Comparison of ENCODE assay signal across 17 cellular contexts in the genomic region with DNA sequence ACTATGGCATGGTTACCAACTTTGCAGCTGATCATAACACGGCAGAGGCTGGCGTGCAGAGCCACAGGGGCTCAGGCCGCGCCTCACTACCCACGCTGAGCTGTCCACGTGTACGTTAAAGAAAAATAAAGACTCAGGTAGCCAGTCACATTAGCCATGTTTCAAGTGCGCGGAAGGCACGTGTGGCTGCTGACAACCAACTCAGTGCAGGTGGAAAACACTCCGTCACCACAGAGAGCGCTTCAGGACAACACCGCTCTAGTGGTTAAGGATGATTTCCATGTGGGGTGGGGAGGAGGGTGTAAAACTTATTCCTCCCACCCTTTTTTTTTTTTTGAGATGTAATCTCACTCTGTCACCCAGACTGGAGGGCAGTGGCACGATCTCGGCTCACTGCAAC.
"Had no signal": no experiment of that assay in that cellular context is flagged by ENCODE, and none has a peak within 500 bp of the region (broad histone marks: within the 10 kb centered on the region; RNA-seq: fewer than 3 reads in every experiment).

No MANE protein-coding gene starts in this region.

- H3K27me3 ChIP-seq: foreskin keratinocyte, left lung, pancreas, sigmoid colon had no signal

- FAIRE-seq: pancreas had no signal

- H3K4me3 ChIP-seq: left lung, pancreas, sigmoid colon, thoracic aorta had no signal

- H3K9me3 ChIP-seq: left lung, pancreas, sigmoid colon, thoracic aorta had no signal

- H3K27ac ChIP-seq: foreskin keratinocyte, thoracic aorta had no signal

- H3K27me3 Mint-ChIP-seq: activated CD4-positive, alpha-beta T cell treated with anti-CD3 and anti-CD28 coated beads, Interleukin-2, amount 10 ng/mL, durations not matched to agents 24 days and 14 days; activated CD8-positive, alpha-beta T cell treated with anti-CD3 and anti-CD28 coated beads for 36 hours; dendritic cell treated with granulocyte-macrophage colony-stimulating factor and Interleukin-4, amounts not matched to agents 40 ng/mL and 50 ng/mL, for 4 days; naive thymus-derived CD4-positive, alpha-beta T cell had no signal

- ATAC-seq: activated CD8-positive, alpha-beta T cell treated with anti-CD3 and anti-CD28 coated beads for 36 hours; foreskin keratinocyte; left lung; naive thymus-derived CD4-positive, alpha-beta T cell; pancreas; stimulated activated naive B cell treated with anti-CD40 and anti-IgM and Interleukin-4, amounts not matched to agents 10 μg/mL and 1 μg/mL and 100 μg/mL, for 72 hours had no signal

- H3K9me3 Mint-ChIP-seq: activated CD4-positive, alpha-beta T cell treated with anti-CD3 and anti-CD28 coated beads, Interleukin-2, amount 10 ng/mL, durations not matched to agents 24 days and 14 days; activated CD8-positive, alpha-beta T cell treated with anti-CD3 and anti-CD28 coated beads for 36 hours; activated naive CD4-positive, alpha-beta T cell treated with anti-CD3 and anti-CD28 coated beads for 36 hours; dendritic cell treated with granulocyte-macrophage colony-stimulating factor and Interleukin-4, amounts not matched to agents 40 ng/mL and 50 ng/mL, for 4 days; naive thymus-derived CD4-positive, alpha-beta T cell; stimulated activated naive B cell treated with anti-CD40 and anti-IgM and Interleukin-4, amounts not matched to agents 10 μg/mL and 1 μg/mL and 100 μg/mL, for 72 hours; T-helper 1 cell treated with Interleukin-12 subunit alpha and Interleukin-12 subunit beta and Interleukin-4 antibody, amounts not matched to agents 30 μg/mL and 1 μg/mL, for 36 hours had no signal

- DNase-seq: activated CD4-positive, alpha-beta T cell treated with anti-CD3 and anti-CD28 coated beads, Interleukin-2, amount 10 ng/mL, durations not matched to agents 24 days and 14 days; activated CD8-positive, alpha-beta T cell treated with anti-CD3 and anti-CD28 coated beads for 36 hours; activated naive CD4-positive, alpha-beta T cell treated with anti-CD3 and anti-CD28 coated beads for 36 hours; activated T-cell treated with anti-CD3 and anti-CD28 coated beads, Interleukin-2, amount 50 U/mL, for 1 hour; aorta; effector CD8-positive, alpha-beta T cell; foreskin keratinocyte; glutamatergic neuron; left lung; mesendoderm; naive thymus-derived CD4-positive, alpha-beta T cell; pancreas; sigmoid colon; stimulated activated naive B cell treated with anti-CD40 and anti-IgM and Interleukin-4, amounts not matched to agents 10 μg/mL and 1 μg/mL and 100 μg/mL, for 72 hours had no signal

- H3K4me3 Mint-ChIP-seq: activated CD4-positive, alpha-beta T cell treated with anti-CD3 and anti-CD28 coated beads, Interleukin-2, amount 10 ng/mL, durations not matched to agents 24 days and 14 days; activated CD8-positive, alpha-beta T cell treated with anti-CD3 and anti-CD28 coated beads for 36 hours; activated naive CD4-positive, alpha-beta T cell treated with anti-CD3 and anti-CD28 coated beads for 36 hours; dendritic cell treated with granulocyte-macrophage colony-stimulating factor and Interleukin-4, amounts not matched to agents 40 ng/mL and 50 ng/mL, for 4 days; naive thymus-derived CD4-positive, alpha-beta T cell; stimulated activated naive B cell treated with anti-CD40 and anti-IgM and Interleukin-4, amounts not matched to agents 10 μg/mL and 1 μg/mL and 100 μg/mL, for 72 hours; T-helper 1 cell treated with Interleukin-12 subunit alpha and Interleukin-12 subunit beta and Interleukin-4 antibody, amounts not matched to agents 30 μg/mL and 1 μg/mL, for 36 hours had no signal

- H3K27ac Mint-ChIP-seq: activated CD8-positive, alpha-beta T cell treated with anti-CD3 and anti-CD28 coated beads for 36 hours; activated naive CD4-positive, alpha-beta T cell treated with anti-CD3 and anti-CD28 coated beads for 36 hours; dendritic cell treated with granulocyte-macrophage colony-stimulating factor and Interleukin-4, amounts not matched to agents 40 ng/mL and 50 ng/mL, for 4 days; naive thymus-derived CD4-positive, alpha-beta T cell; stimulated activated naive B cell treated with anti-CD40 and anti-IgM and Interleukin-4, amounts not matched to agents 10 μg/mL and 1 μg/mL and 100 μg/mL, for 72 hours; T-helper 1 cell treated with Interleukin-12 subunit alpha and Interleukin-12 subunit beta and Interleukin-4 antibody, amounts not matched to agents 30 μg/mL and 1 μg/mL, for 36 hours had no signal
